ENCODE assay signal across 23 cellular contexts in the genomic region with DNA sequence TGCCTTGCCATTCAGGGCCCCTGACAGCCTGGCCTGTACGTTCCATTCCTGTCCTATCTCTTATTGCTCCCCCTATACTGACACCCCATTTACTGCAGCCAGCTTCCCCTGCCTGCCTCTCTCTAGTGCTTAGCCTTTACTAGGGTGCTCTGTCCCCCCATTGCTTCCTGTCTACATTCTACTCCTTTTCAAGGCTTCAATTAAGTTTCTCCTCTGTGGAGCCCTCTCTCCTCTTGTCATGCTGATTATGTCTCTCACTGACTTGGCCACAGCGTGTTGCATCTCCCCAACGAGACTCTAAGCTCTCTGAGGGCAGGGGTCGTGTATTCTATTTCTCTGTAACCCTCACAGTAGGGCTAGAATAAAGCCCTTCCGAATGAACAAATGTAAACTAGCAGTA.
A peak's percentile ranks its signal among the peaks of the same experiment; 100 is the strongest.
DNase-seq lines count a peak whose midpoint lies in the region; ATAC-seq and TF ChIP-seq lines count a peak whose summit lies in the region.
"Had no signal": no experiment of that assay in that cellular context is flagged by ENCODE, and none has a peak within 500 bp of the region (broad histone marks: within the 10 kb centered on the region; RNA-seq: fewer than 3 reads in every experiment).

No MANE protein-coding gene starts in this region.

- DNase-seq in activated CD8-positive, alpha-beta T cell treated with anti-CD3 and anti-CD28 coated beads, Interleukin-2, amount 10 ng/mL, durations not matched to agents 7 days and 5 days, result peak; percentile 16
- no peak for DNase-seq in activated CD8-positive, alpha-beta T cell treated with anti-CD3 and anti-CD28 coated beads for 36 hours
- DNase-seq in right atrium auricular region (ENCODE audit: low spot score), result peak; percentile 4
- DNase-seq in heart right ventricle, result no peak
- peak; percentile 5 for DNase-seq in left lobe of liver (ENCODE audit: low spot score)
- no peak for DNase-seq in COLO829 (ENCODE audit: low spot score)
- DNase-seq in nucleus accumbens (lab: John Stamatoyannopoulos, UW), result no peak
- DNase-seq: 8988T; ACHN; AML-193; BE2C; Calu3; CD4-positive, alpha-beta T cell; CD8-positive, alpha-beta memory T cell; COR-L47; DMS153; DND-41; GM23248; H7; HCEC 1CT had no signal

- peaks cover 23% of the 10 kb centered on the region for H3K9me3 Mint-ChIP-seq in activated CD8-positive, alpha-beta T cell treated with anti-CD3 and anti-CD28 coated beads, Interleukin-2, amount 10 ng/mL, durations not matched to agents 7 days and 5 days (ENCODE audit: insufficient read depth)
- peaks cover 19% of the 10 kb centered on the region for H3K9me3 Mint-ChIP-seq in activated CD8-positive, alpha-beta T cell treated with anti-CD3 and anti-CD28 coated beads for 36 hours

- no peak overlapping the region for H3K27ac Mint-ChIP-seq in activated CD8-positive, alpha-beta T cell treated with anti-CD3 and anti-CD28 coated beads, Interleukin-2, amount 10 ng/mL, durations not matched to agents 7 days and 5 days
- H3K27ac Mint-ChIP-seq in activated CD8-positive, alpha-beta T cell treated with anti-CD3 and anti-CD28 coated beads for 36 hours, result no peak overlapping the region
- H3K27ac Mint-ChIP-seq: CD4-positive, alpha-beta T cell; CD8-positive, alpha-beta memory T cell had no signal

- CTCF ChIA-PET in activated CD8-positive, alpha-beta T cell treated with anti-CD3 and anti-CD28 coated beads, Interleukin-2, amount 10 ng/mL, durations not matched to agents 7 days and 5 days (lab: Charles Lee), result no interaction called here
- CTCF ChIA-PET in activated CD8-positive, alpha-beta T cell treated with anti-CD3 and anti-CD28 coated beads for 36 hours (lab: Charles Lee), result no interaction called here

- H3K4me3 ChIP-seq in right atrium auricular region (no peak overlapping the region), heart right ventricle (no peak overlapping the region)
- H3K4me3 ChIP-seq: A549; BLaER1 treated with 17β-estradiol and CSF1 and Interleukin-3, amounts not matched to agents 10 nM and 100 nM; GM23248 had no signal

- H3K4me3 Mint-ChIP-seq in activated CD8-positive, alpha-beta T cell treated with anti-CD3 and anti-CD28 coated beads, Interleukin-2, amount 10 ng/mL, durations not matched to agents 7 days and 5 days, result no peak overlapping the region
- H3K4me3 Mint-ChIP-seq in activated CD8-positive, alpha-beta T cell treated with anti-CD3 and anti-CD28 coated beads for 36 hours, result no peak overlapping the region
- H3K4me3 Mint-ChIP-seq: CD14-positive monocyte; CD4-positive, alpha-beta T cell; CD8-positive, alpha-beta memory T cell had no signal

- intact Hi-C loops in activated CD8-positive, alpha-beta T cell treated with anti-CD3 and anti-CD28 coated beads for 36 hours (cut with micrococcal nuclease), result no loop called here
- intact Hi-C loops in heart right ventricle (cut with DNase I), result no loop called here

- no peak for TF ChIP-seq CTCF in activated CD8-positive, alpha-beta T cell treated with anti-CD3 and anti-CD28 coated beads for 36 hours (IDR thresholded peaks at IDR 0.05)
- no peak for TF ChIP-seq CTCF in right atrium auricular region (IDR thresholded peaks at IDR 0.05)
- no peak for TF ChIP-seq CTCF in heart right ventricle (IDR thresholded peaks at IDR 0.05)

- no peak overlapping the region for H3K27ac ChIP-seq in right atrium auricular region
- H3K27ac ChIP-seq in heart right ventricle, result no peak overlapping the region
- H3K27ac ChIP-seq: A549; BLaER1 treated with 17β-estradiol and CSF1 and Interleukin-3, amounts not matched to agents 10 nM and 100 nM; GM23248 had no signal

- WGBS in heart right ventricle, 2 donors, result 78 to 86% methylated on average over 5 of the region's 5 CpGs

- H3K36me3 ChIP-seq in right atrium auricular region (no peaks in the 10 kb centered on the region), heart right ventricle (no peaks in the 10 kb centered on the region)
- H3K36me3 ChIP-seq: BE2C; BLaER1 treated with 17β-estradiol and CSF1 and Interleukin-3, amounts not matched to agents 10 nM and 100 nM had no signal

- H3K4me1 Mint-ChIP-seq in activated CD8-positive, alpha-beta T cell treated with anti-CD3 and anti-CD28 coated beads, Interleukin-2, amount 10 ng/mL, durations not matched to agents 7 days and 5 days (ENCODE audit: low read depth), result peaks cover 7% of the 10 kb centered on the region
- H3K4me1 Mint-ChIP-seq in activated CD8-positive, alpha-beta T cell treated with anti-CD3 and anti-CD28 coated beads for 36 hours (ENCODE audit: low read depth), result peaks cover 4% of the 10 kb centered on the region
- H3K4me1 Mint-ChIP-seq: CD8-positive, alpha-beta memory T cell had no signal

- no peak for ATAC-seq in activated CD8-positive, alpha-beta T cell treated with anti-CD3 and anti-CD28 coated beads, Interleukin-2, amount 10 ng/mL, durations not matched to agents 7 days and 5 days
- no peak for ATAC-seq in activated CD8-positive, alpha-beta T cell treated with anti-CD3 and anti-CD28 coated beads for 36 hours
- no peak for ATAC-seq in heart right ventricle
- ATAC-seq in left lobe of liver, result no peak
- ATAC-seq: A549 had no signal

- H3K27me3 ChIP-seq in right atrium auricular region (no peaks in the 10 kb centered on the region), heart right ventricle (peaks cover 0 to 17% (median 12%) of the 10 kb centered on the region in 7 donors)
- H3K27me3 ChIP-seq: BLaER1 treated with 17β-estradiol and CSF1 and Interleukin-3, amounts not matched to agents 10 nM and 100 nM had no signal

- H3K4me1 ChIP-seq in right atrium auricular region (no peaks in the 10 kb centered on the region), heart right ventricle (no peaks in the 10 kb centered on the region)
- H3K4me1 ChIP-seq: A549; BE2C; BLaER1 treated with 17β-estradiol and CSF1 and Interleukin-3, amounts not matched to agents 10 nM and 100 nM had no signal

- H3K27me3 Mint-ChIP-seq in activated CD8-positive, alpha-beta T cell treated with anti-CD3 and anti-CD28 coated beads, Interleukin-2, amount 10 ng/mL, durations not matched to agents 7 days and 5 days (ENCODE audit: low read depth), result peaks cover 55% of the 10 kb centered on the region
- peaks cover 8% of the 10 kb centered on the region for H3K27me3 Mint-ChIP-seq in activated CD8-positive, alpha-beta T cell treated with anti-CD3 and anti-CD28 coated beads for 36 hours

- POLR2A ChIA-PET in activated CD8-positive, alpha-beta T cell treated with anti-CD3 and anti-CD28 coated beads, Interleukin-2, amount 10 ng/mL, durations not matched to agents 7 days and 5 days (lab: Charles Lee), result no interaction called here
- POLR2A ChIA-PET in activated CD8-positive, alpha-beta T cell treated with anti-CD3 and anti-CD28 coated beads for 36 hours (lab: Charles Lee), result no interaction called here

- H3K9me3 ChIP-seq in right atrium auricular region, result no peaks in the 10 kb centered on the region
- peaks cover 0 to 28% (median 0%) of the 10 kb centered on the region in 11 donors for H3K9me3 ChIP-seq in heart right ventricle
- H3K9me3 ChIP-seq: BE2C had no signal

- peaks cover 2% of the 10 kb centered on the region for H3K36me3 Mint-ChIP-seq in activated CD8-positive, alpha-beta T cell treated with anti-CD3 and anti-CD28 coated beads, Interleukin-2, amount 10 ng/mL, durations not matched to agents 7 days and 5 days (ENCODE audit: low read depth)
- H3K36me3 Mint-ChIP-seq in activated CD8-positive, alpha-beta T cell treated with anti-CD3 and anti-CD28 coated beads for 36 hours (ENCODE audit: low read depth), result no peaks in the 10 kb centered on the region

Comparison
In these comparisons a context has a peak if more than half of its experiments do, and no peak if none do; other contexts are left out.
1. DNase-seq: peak in activated CD8-positive, alpha-beta T cell treated with anti-CD3 and anti-CD28 coated beads, Interleukin-2, amount 10 ng/mL, durations not matched to agents 7 days and 5 days (single experiment), right atrium auricular region (single experiment) and left lobe of liver (single experiment); none in activated CD8-positive, alpha-beta T cell treated with anti-CD3 and anti-CD28 coated beads for 36 hours (single experiment), heart right ventricle (0 of 2), COLO829 (single experiment) and nucleus accumbens (0 of 56).